7 cellular contexts compared by ENCODE assay signal in the genomic region with DNA sequence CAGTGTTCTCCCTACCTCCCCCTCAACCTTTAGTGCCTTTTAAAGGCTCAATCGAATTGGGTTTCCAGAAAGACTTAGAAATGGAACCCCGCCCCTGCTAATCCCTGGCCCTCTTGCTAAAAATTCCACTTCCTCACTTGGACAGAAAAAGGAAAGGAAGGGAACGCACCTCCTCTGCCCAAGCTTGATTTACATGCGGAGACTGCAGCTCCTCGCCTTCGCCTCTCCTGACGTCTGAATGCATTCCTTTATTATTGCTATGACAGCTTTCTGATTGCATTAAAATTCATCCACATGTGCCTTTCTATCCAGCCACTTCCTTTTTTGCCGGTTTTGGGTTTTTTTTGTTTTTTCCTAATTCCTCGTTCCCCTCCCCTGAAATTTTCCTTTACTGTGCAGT.
"Had no signal": no experiment of that assay in that cellular context is flagged by ENCODE, and none has a peak within 500 bp of the region (broad histone marks: within the 10 kb centered on the region; RNA-seq: fewer than 3 reads in every experiment).

No MANE protein-coding gene starts in this region.

- H3K9me3 ChIP-seq: HAP-1 had no signal

- H3K27ac Mint-ChIP-seq: HFFc6, IgD-negative memory B cell had no signal

- H3K4me1 ChIP-seq: HAP-1 had no signal

- H3K36me3 ChIP-seq: HAP-1 had no signal

- H3K9me3 Mint-ChIP-seq: HFFc6 had no signal

- DNase-seq: GOT3, HFFc6 had no signal

- H3K27ac ChIP-seq: HL-60 had no signal

- ATAC-seq: HCT116, HepG2 had no signal

- H3K4me1 Mint-ChIP-seq: IgD-negative memory B cell had no signal

- H3K4me3 Mint-ChIP-seq: HFFc6, IgD-negative memory B cell had no signal

- H3K4me3 ChIP-seq: HAP-1 had no signal

- H3K36me3 Mint-ChIP-seq: IgD-negative memory B cell had no signal
